9 cellular contexts compared by ENCODE assay signal in the genomic region with DNA sequence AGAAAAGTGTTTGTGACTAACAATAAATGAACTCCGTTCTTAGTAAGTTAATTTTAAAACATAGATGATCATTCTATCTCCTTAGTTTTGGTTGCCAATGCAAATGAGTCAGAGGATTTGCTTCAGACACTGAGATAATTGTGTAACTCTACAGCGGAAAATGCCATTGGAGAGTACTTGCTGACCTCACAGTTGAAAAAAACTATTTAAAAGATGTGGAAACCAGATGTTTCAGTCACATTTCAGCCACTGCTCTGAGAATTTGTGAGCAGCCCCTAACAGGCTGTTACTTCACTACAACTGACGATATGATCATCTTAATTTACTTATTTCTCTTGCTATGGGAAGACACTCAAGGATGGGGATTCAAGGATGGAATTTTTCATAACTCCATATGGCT. TPM values are rescaled to one million over a fixed set of nuclear protein-coding genes. Genes with fewer than 3 reads are reported as not detected.
DNase-seq lines count a peak whose midpoint lies in the region; ATAC-seq and TF ChIP-seq lines count a peak whose summit lies in the region.
"Had no signal": no experiment of that assay in that cellular context is flagged by ENCODE, and none has a peak within 500 bp of the region (broad histone marks: within the 10 kb centered on the region; RNA-seq: fewer than 3 reads in every experiment).

A gene with protein sequence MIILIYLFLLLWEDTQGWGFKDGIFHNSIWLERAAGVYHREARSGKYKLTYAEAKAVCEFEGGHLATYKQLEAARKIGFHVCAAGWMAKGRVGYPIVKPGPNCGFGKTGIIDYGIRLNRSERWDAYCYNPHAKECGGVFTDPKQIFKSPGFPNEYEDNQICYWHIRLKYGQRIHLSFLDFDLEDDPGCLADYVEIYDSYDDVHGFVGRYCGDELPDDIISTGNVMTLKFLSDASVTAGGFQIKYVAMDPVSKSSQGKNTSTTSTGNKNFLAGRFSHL (plus strand): TSS at position 234 of the 400 bp plus-strand sequence. CDS start 75 bp downstream, at position 309.

- peak within 1 kb of the TSS; percentile 53 for H2AFZ ChIP-seq in SK-N-SH (ENCODE audit: low read depth)

- peak within 1 kb of the TSS; percentile 76 to 82 for H3K27ac ChIP-seq in SK-N-SH (ENCODE audit: low read depth in 2 of 2, low read length in 1 of 2)
- H3K27ac ChIP-seq: SJCRH30 had no signal

- H4K20me1 ChIP-seq in SK-N-SH (ENCODE audit: insufficient read depth): no peaks in the 10 kb centered on the region

- DNase-seq in SK-N-SH (peak; percentile 47), globus pallidus (ENCODE audit: low spot score) (peak; percentile 58), retinal pigment epithelial cell (ENCODE audit: low read depth) (peak; percentile 38), DMS79 treated with DMSO at 0.1 percent for 48 hours (lab: John Stamatoyannopoulos, UW) (no peak)

- H3K27me3 ChIP-seq in SK-N-SH (ENCODE audit: insufficient read depth): no peaks in the 10 kb centered on the region
- H3K27me3 ChIP-seq: SJCRH30 had no signal

- no peaks in the 10 kb centered on the region for H3K9me2 ChIP-seq in SK-N-SH

- H3K9me3 ChIP-seq in ES-I3 (ENCODE audit: control insufficient read depth, insufficient read depth, low read length): no peaks in the 10 kb centered on the region
- H3K9me3 ChIP-seq in SK-N-SH: no peaks in the 10 kb centered on the region
- H3K9me3 ChIP-seq: SJCRH30 had no signal

- POLR2A ChIA-PET in SK-N-SH (lab: Yijun Ruan, JAX): no interaction called here

- no peak for TF ChIP-seq EP300 in SK-N-SH (IDR thresholded peaks at IDR 0.05; ENCODE audit: borderline replicate concordance in 1 of 2, low read depth in 1 of 2, low read length in 1 of 2)

- H3K4me1 ChIP-seq in ES-I3 (ENCODE audit: insufficient read depth, low read length): peaks cover 27% of the 10 kb centered on the region; the same call in 1 of the 2 replicates
- H3K4me1 ChIP-seq in SK-N-SH (ENCODE audit: control insufficient read depth in 1 of 2, insufficient read depth in 2 of 2, low read depth in 1 of 2, low read length in 1 of 2): peaks cover 0 to 12% of the 10 kb centered on the region in 2 experiments; a peak in 2 of 4 replicates
- H3K4me1 ChIP-seq: SJCRH30 had no signal

- TF ChIP-seq RAD21 in SK-N-SH (IDR thresholded peaks at IDR 0.05; ENCODE audit: low read length): 0 out of 2 replicates have a peak, but pooled peaks have one; percentile 11

- H3K4me3 ChIP-seq in SK-N-SH (ENCODE audit: low read depth in 2 of 2, low read length in 1 of 2): no peak within 1 kb of the TSS; a peak in 1 of 4 replicates
- no peak within 1 kb of the TSS for H3K4me3 ChIP-seq in retinal pigment epithelial cell (ENCODE audit: low read length)
- H3K4me3 ChIP-seq: SJCRH30 had no signal

- no peaks in the 10 kb centered on the region for H3K79me2 ChIP-seq in SK-N-SH (ENCODE audit: insufficient read depth)

- ATAC-seq in HG03097 (IDR thresholded peaks at IDR 0.05; ENCODE audit: low FRiP score, unreplicated experiment) (no peak), GM18873 (IDR thresholded peaks at IDR 0.05; ENCODE audit: low FRiP score, unreplicated experiment) (no peak), GM19463 (IDR thresholded peaks at IDR 0.05; ENCODE audit: unreplicated experiment) (no peak)

- H3K36me3 ChIP-seq in ES-I3 (ENCODE audit: insufficient read depth, low read length) (no peaks in the 10 kb centered on the region), SK-N-SH (replicated peaks in 1 of 2; ENCODE audit: control insufficient read depth in 1 of 2, insufficient read depth in 2 of 2, low read length in 1 of 2) (no peaks in the 10 kb centered on the region)
- H3K36me3 ChIP-seq: SJCRH30 had no signal

- CTCF ChIA-PET in SK-N-SH (lab: Yijun Ruan, JAX): no interaction called here

- peak within 1 kb of the TSS; percentile 15; the same call in 1 of the 2 replicates for H3K4me2 ChIP-seq in SK-N-SH

- TF ChIP-seq CTCF in SK-N-SH (IDR thresholded peaks at IDR 0.05): no peak
- no peak for TF ChIP-seq CTCF in retinal pigment epithelial cell (conservative IDR thresholded peaks at IDR 0.05; ENCODE audit: low read depth, low read length)

- peaks cover 4% of the 10 kb centered on the region for H3F3A ChIP-seq in SK-N-SH (replicated peaks; ENCODE audit: insufficient read depth)

- H3K9ac ChIP-seq in ES-I3 (ENCODE audit: low read depth, low read length) (peak within 1 kb of the TSS; percentile 22; the same call in 1 of the 2 replicates), SK-N-SH (peak within 1 kb of the TSS; percentile 37; the same call in 1 of the 2 replicates)

- 11% methylated on average over 3 of the region's 3 CpGs for WGBS in SK-N-SH (ENCODE audit: low lambda C conversion rate)

TF ChIP-seq in SK-N-SH, 30 proteins besides CTCF, POLR2A, EP300 and RAD21:
- TF ChIP-seq, protein P1, sequence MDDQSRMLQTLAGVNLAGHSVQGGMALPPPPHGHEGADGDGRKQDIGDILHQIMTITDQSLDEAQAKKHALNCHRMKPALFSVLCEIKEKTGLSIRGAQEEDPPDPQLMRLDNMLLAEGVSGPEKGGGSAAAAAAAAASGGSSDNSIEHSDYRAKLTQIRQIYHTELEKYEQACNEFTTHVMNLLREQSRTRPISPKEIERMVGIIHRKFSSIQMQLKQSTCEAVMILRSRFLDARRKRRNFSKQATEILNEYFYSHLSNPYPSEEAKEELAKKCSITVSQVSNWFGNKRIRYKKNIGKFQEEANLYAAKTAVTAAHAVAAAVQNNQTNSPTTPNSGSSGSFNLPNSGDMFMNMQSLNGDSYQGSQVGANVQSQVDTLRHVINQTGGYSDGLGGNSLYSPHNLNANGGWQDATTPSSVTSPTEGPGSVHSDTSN (IDR thresholded peaks at IDR 0.05): peak; percentile 11; the same call in 1 of the 2 replicates
- TF ChIP-seq POLR2AphosphoS5 (IDR thresholded peaks at IDR 0.05; ENCODE audit: low read depth, low read length) (no peak), RCOR1 (IDR thresholded peaks at IDR 0.05; ENCODE audit: low read length) (0 out of 2 replicates have a peak, but pooled peaks have one; percentile 42), NFIC (IDR thresholded peaks at IDR 0.05; ENCODE audit: borderline replicate concordance) (peak; percentile 25; the same call in 1 of the 2 replicates), ELF1 (IDR thresholded peaks at IDR 0.05) (no peak), JUND (IDR thresholded peaks at IDR 0.05) (0 out of 2 replicates have a peak, but pooled peaks have one; percentile 19), CHD2 (IDR thresholded peaks at IDR 0.05; ENCODE audit: low read length, partially characterized antibody) (no peak), MXI1 (IDR thresholded peaks at IDR 0.05; ENCODE audit: low read depth, low read length) (peak; percentile 65; the same call in 1 of the 2 replicates), TCF12 (IDR thresholded peaks at IDR 0.05) (peak; percentile 73), YY1 (IDR thresholded peaks at IDR 0.05; ENCODE audit: low read depth) (no peak), FOSL2 (IDR thresholded peaks at IDR 0.05; ENCODE audit: borderline replicate concordance, low read depth) (peak; percentile 32; the same call in 1 of the 2 replicates), SIN3A (IDR thresholded peaks at IDR 0.05; ENCODE audit: borderline replicate concordance, low read depth, low read length) (no peak), NRF1 (IDR thresholded peaks at IDR 0.05; ENCODE audit: low read depth, low read length) (no peak), FOXM1 (IDR thresholded peaks at IDR 0.05; ENCODE audit: low read depth) (0 out of 2 replicates have a peak, but pooled peaks have one; percentile 35), RFX5 (IDR thresholded peaks at IDR 0.05; ENCODE audit: low read length) (peak; percentile 66)
- TF ChIP-seq, protein P2, sequence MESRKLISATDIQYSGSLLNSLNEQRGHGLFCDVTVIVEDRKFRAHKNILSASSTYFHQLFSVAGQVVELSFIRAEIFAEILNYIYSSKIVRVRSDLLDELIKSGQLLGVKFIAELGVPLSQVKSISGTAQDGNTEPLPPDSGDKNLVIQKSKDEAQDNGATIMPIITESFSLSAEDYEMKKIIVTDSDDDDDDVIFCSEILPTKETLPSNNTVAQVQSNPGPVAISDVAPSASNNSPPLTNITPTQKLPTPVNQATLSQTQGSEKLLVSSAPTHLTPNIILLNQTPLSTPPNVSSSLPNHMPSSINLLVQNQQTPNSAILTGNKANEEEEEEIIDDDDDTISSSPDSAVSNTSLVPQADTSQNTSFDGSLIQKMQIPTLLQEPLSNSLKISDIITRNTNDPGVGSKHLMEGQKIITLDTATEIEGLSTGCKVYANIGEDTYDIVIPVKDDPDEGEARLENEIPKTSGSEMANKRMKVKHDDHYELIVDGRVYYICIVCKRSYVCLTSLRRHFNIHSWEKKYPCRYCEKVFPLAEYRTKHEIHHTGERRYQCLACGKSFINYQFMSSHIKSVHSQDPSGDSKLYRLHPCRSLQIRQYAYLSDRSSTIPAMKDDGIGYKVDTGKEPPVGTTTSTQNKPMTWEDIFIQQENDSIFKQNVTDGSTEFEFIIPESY (IDR thresholded peaks at IDR 0.05; ENCODE audit: borderline replicate concordance, low read depth): no peak
- TF ChIP-seq, protein P3, sequence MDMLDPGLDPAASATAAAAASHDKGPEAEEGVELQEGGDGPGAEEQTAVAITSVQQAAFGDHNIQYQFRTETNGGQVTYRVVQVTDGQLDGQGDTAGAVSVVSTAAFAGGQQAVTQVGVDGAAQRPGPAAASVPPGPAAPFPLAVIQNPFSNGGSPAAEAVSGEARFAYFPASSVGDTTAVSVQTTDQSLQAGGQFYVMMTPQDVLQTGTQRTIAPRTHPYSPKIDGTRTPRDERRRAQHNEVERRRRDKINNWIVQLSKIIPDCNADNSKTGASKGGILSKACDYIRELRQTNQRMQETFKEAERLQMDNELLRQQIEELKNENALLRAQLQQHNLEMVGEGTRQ (IDR thresholded peaks at IDR 0.05; ENCODE audit: borderline replicate concordance, low read depth, low read length): no peak
- TF ChIP-seq, protein P4, sequence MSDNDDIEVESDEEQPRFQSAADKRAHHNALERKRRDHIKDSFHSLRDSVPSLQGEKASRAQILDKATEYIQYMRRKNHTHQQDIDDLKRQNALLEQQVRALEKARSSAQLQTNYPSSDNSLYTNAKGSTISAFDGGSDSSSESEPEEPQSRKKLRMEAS (IDR thresholded peaks at IDR 0.05; ENCODE audit: low read depth): peak; percentile 32; the same call in 1 of the 2 replicates

RNA-seq across cellular contexts. Expression of the gene that starts here (rescaled TPM):
- polyA plus RNA-seq in SK-N-SH (2012; rRNA removed): 0.58 and 1.0 TPM in 2 replicates
- polyA plus RNA-seq in SK-N-SH (2012; cell fraction: cytosol; rRNA removed): 1.6 and 1.7 TPM in 2 replicates
- polyA plus RNA-seq in SK-N-SH (2012; cell fraction: nucleus; rRNA removed): 0.50 and 1.3 TPM in 2 replicates
